Comparison of ENCODE assay signal across 18 cellular contexts in the genomic region with DNA sequence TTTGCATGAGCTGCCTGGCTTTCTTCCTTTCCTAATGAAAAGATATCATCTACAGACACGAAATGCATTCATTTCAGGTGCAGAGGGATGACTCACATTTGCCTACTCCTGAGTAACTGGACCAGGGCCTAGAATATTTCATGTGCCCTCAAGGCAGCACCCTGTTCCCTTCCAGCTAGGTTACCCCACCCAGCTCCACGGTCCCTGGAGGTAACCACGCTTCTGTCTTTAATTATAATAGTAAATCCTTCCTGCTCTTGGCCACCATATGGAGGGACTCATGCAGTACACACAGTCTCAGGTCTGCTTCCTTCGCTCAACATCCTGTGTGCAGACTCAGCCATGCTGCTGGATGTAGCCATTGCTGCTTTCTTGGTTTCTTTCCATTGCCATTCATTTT. TPM values are rescaled to one million over a fixed set of nuclear protein-coding genes. Genes with fewer than 3 reads are reported as not detected.
DNase-seq lines count a peak whose midpoint lies in the region; ATAC-seq and TF ChIP-seq lines count a peak whose summit lies in the region.
"Had no signal": no experiment of that assay in that cellular context is flagged by ENCODE, and none has a peak within 500 bp of the region (broad histone marks: within the 10 kb centered on the region; RNA-seq: fewer than 3 reads in every experiment).

No MANE protein-coding gene starts in this region.

- in situ Hi-C loops in Panc1 (cut with HindIII; ENCODE audit: low pct_unique_long_range_greater_than_20kb, low sequenced_read_pairs) = no loop called here

- TF ChIP-seq CTCF in Panc1 (IDR thresholded peaks at IDR 0.05) = no peak
- no peak for TF ChIP-seq CTCF in fibroblast of mammary gland (conservative IDR thresholded peaks at IDR 0.05; ENCODE audit: control insufficient read depth, insufficient read depth, low read depth, low read length)

- no TSS peak for BruUV-seq in Panc1 (replicated peaks; lab: Mats Ljungman, UMichigan)

- H3K4me1 ChIP-seq in Panc1 (ENCODE audit: control insufficient read depth, insufficient read depth, low read length) = 0 out of 2 replicates have a peak, but pooled peaks cover 4% of the 10 kb centered on the region
- H3K4me1 ChIP-seq: sigmoid colon had no signal

- CTCF ChIA-PET in Panc1 (lab: Charles Lee) = no interaction called here

- 0 out of 2 replicates have a peak, but pooled peaks cover 2% of the 10 kb centered on the region for H3K27me3 ChIP-seq in Panc1 (ENCODE audit: control insufficient read depth, insufficient read depth, low read length)
- H3K27me3 ChIP-seq: upper lobe of left lung had no signal

- no peaks in the 10 kb centered on the region for H3K36me3 ChIP-seq in Panc1 (ENCODE audit: control insufficient read depth, insufficient read depth, low read length)
- H3K36me3 ChIP-seq: sigmoid colon, upper lobe of left lung had no signal

- DNase-seq in NCI-H2171 treated with DMSO at 0.1 percent for 48 hours (lab: John Stamatoyannopoulos, UW) (peak; percentile 16), NCI-H2171 (lab: John Stamatoyannopoulos, UW) (no peak), D341Med (ENCODE audit: low spot score) (peak; percentile 11), Panc1 (ENCODE audit: low read depth, low spot score) (no peak), fibroblast of mammary gland (ENCODE audit: low read depth) (peak; percentile 55), globus pallidus (ENCODE audit: low spot score) (no peak), dedifferentiated amniotic fluid mesenchymal stem cell (ENCODE audit: extremely low spot score) (no peak)
- DNase-seq: CD8-positive, alpha-beta T cell; islet precursor cell; mucosa of descending colon; NCI-H1694 treated with DMSO at 0.1 percent for 48 hours; NCI-H748 treated with DMSO at 0.1 percent for 48 hours; Right ventricle myocardium superior; sigmoid colon; stimulated activated CD4-positive, alpha-beta T cell treated with anti-CD3 and anti-CD28 coated beads, Interleukin-4, amount 100 ng/mL, for 1 hour; T-helper 9 cell; upper lobe of left lung had no signal

- intact Hi-C loops in Panc1 (cut with micrococcal nuclease; ENCODE audit: unreplicated experiment) = no loop called here

- ATAC-seq in Panc1 (peak; percentile 56), HG02588 (IDR thresholded peaks at IDR 0.05; ENCODE audit: unreplicated experiment) (no peak)
- ATAC-seq: CD8-positive, alpha-beta T cell; mucosa of descending colon had no signal

- no peak overlapping the region for H3K27ac ChIP-seq in Panc1 (ENCODE audit: low read length)
- H3K27ac ChIP-seq: sigmoid colon, upper lobe of left lung had no signal

- POLR2A ChIA-PET in Panc1 (lab: Charles Lee) = no interaction called here

- no peaks in the 10 kb centered on the region for H3K9me3 ChIP-seq in Panc1 (ENCODE audit: control insufficient read depth, insufficient read depth, low read depth, low read length)
- H3K9me3 ChIP-seq: mucosa of descending colon, upper lobe of left lung had no signal

- H3K4me3 ChIP-seq in Panc1 (ENCODE audit: low read depth in 2 of 2, low read length in 2 of 2) = no peak overlapping the region
- no peak overlapping the region for H3K4me3 ChIP-seq in fibroblast of mammary gland (ENCODE audit: control insufficient read depth, low read depth, low read length)
- H3K4me3 ChIP-seq: mucosa of descending colon, sigmoid colon, upper lobe of left lung had no signal

RNA-seq across cellular contexts. Expression of a gene that starts 22.3 kb away (rescaled TPM):
- total RNA-seq in Panc1 (2021; ENCODE audit: unreplicated experiment) = 356 TPM
- 397 TPM for polyA plus RNA-seq in Panc1 (2012; ENCODE audit: insufficient read length)

RNA-seq across cellular contexts. Expression of a gene that starts 27.2 kb away (rescaled TPM):
- 76.1 TPM for total RNA-seq in Panc1 (2021; ENCODE audit: unreplicated experiment)
- 69.6 TPM for polyA plus RNA-seq in Panc1 (2012; ENCODE audit: insufficient read length)

Comparison
In these comparisons a context has a peak if more than half of its experiments do, and no peak if none do; other contexts are left out.
1. DNase-seq: peak in NCI-H2171 treated with DMSO at 0.1 percent for 48 hours (single experiment), D341Med (single experiment) and fibroblast of mammary gland (single experiment); none in NCI-H2171 (single experiment), Panc1 (single experiment), globus pallidus (single experiment) and dedifferentiated amniotic fluid mesenchymal stem cell (single experiment).